1 cellular context compared by ENCODE assay signal in genomic region chr5:150401076-150401375, GRCh38.
TF ChIP-seq lines count a peak whose summit lies in the region.

No MANE protein-coding gene starts in this region.

TF ChIP-seq in GM12878, 131 proteins besides CTCF, POLR2A, EP300 and RAD21 (continued from another document and continues in another):
- TF ChIP-seq IRF5 (IDR thresholded peaks at IDR 0.05; ENCODE audit: borderline replicate concordance): no peak
- TF ChIP-seq ZNF24 (IDR thresholded peaks at IDR 0.05): no peak
- no peak for TF ChIP-seq SP1 (IDR thresholded peaks at IDR 0.05; ENCODE audit: low read depth, low read length)
- no peak for TF ChIP-seq CBFB (IDR thresholded peaks at IDR 0.05; ENCODE audit: low read depth)
- TF ChIP-seq EED (IDR thresholded peaks at IDR 0.05; ENCODE audit: low read depth): no peak
- TF ChIP-seq, protein P1, sequence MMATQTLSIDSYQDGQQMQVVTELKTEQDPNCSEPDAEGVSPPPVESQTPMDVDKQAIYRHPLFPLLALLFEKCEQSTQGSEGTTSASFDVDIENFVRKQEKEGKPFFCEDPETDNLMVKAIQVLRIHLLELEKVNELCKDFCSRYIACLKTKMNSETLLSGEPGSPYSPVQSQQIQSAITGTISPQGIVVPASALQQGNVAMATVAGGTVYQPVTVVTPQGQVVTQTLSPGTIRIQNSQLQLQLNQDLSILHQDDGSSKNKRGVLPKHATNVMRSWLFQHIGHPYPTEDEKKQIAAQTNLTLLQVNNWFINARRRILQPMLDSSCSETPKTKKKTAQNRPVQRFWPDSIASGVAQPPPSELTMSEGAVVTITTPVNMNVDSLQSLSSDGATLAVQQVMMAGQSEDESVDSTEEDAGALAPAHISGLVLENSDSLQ (IDR thresholded peaks at IDR 0.05): no peak
- no peak for TF ChIP-seq PAX8 (IDR thresholded peaks at IDR 0.05)
- TF ChIP-seq KAT2A (conservative IDR thresholded peaks at IDR 0.05; ENCODE audit: control insufficient read depth, low read depth, low read length): no peak
- TF ChIP-seq ZNF592 (IDR thresholded peaks at IDR 0.05): no peak
- TF ChIP-seq, protein P2, sequence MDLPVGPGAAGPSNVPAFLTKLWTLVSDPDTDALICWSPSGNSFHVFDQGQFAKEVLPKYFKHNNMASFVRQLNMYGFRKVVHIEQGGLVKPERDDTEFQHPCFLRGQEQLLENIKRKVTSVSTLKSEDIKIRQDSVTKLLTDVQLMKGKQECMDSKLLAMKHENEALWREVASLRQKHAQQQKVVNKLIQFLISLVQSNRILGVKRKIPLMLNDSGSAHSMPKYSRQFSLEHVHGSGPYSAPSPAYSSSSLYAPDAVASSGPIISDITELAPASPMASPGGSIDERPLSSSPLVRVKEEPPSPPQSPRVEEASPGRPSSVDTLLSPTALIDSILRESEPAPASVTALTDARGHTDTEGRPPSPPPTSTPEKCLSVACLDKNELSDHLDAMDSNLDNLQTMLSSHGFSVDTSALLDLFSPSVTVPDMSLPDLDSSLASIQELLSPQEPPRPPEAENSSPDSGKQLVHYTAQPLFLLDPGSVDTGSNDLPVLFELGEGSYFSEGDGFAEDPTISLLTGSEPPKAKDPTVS (IDR thresholded peaks at IDR 0.05; ENCODE audit: low read depth, low read length): no peak
- no peak for TF ChIP-seq BCL3 (IDR thresholded peaks at IDR 0.05; ENCODE audit: borderline replicate concordance, insufficient read depth, low read depth, low read length, poor library complexity, severe bottlenecking)
- TF ChIP-seq BHLHE40 (IDR thresholded peaks at IDR 0.05; ENCODE audit: borderline replicate concordance in 1 of 2, low read depth in 2 of 2, low read length in 1 of 2): no peak
- no peak for TF ChIP-seq HCFC1 (IDR thresholded peaks at IDR 0.05; ENCODE audit: low read length)
- no peak for TF ChIP-seq SIX5 (IDR thresholded peaks at IDR 0.05; ENCODE audit: low read depth, low read length, severe bottlenecking)
- peak; percentile 5; the same call in 1 of the 2 replicates for TF ChIP-seq PAX5 (IDR thresholded peaks at IDR 0.05; ENCODE audit: borderline replicate concordance, low read depth, low read length)
- no peak for TF ChIP-seq IRF4 (IDR thresholded peaks at IDR 0.05; ENCODE audit: low read depth, low read length)
- TF ChIP-seq SREBF1 (IDR thresholded peaks at IDR 0.05; ENCODE audit: low read length): no peak
- TF ChIP-seq, protein P3, sequence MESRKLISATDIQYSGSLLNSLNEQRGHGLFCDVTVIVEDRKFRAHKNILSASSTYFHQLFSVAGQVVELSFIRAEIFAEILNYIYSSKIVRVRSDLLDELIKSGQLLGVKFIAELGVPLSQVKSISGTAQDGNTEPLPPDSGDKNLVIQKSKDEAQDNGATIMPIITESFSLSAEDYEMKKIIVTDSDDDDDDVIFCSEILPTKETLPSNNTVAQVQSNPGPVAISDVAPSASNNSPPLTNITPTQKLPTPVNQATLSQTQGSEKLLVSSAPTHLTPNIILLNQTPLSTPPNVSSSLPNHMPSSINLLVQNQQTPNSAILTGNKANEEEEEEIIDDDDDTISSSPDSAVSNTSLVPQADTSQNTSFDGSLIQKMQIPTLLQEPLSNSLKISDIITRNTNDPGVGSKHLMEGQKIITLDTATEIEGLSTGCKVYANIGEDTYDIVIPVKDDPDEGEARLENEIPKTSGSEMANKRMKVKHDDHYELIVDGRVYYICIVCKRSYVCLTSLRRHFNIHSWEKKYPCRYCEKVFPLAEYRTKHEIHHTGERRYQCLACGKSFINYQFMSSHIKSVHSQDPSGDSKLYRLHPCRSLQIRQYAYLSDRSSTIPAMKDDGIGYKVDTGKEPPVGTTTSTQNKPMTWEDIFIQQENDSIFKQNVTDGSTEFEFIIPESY (IDR thresholded peaks at IDR 0.05): no peak
- 0 out of 2 replicates have a peak, but pooled peaks have one; percentile 2 for TF ChIP-seq SMARCA5 (IDR thresholded peaks at IDR 0.05)
- peak; percentile 47; the same call in 2 of the 3 replicates for TF ChIP-seq POU2F2 (IDR thresholded peaks at IDR 0.05; ENCODE audit: borderline replicate concordance, low read depth, low read length)
- no peak for TF ChIP-seq WRNIP1 (IDR thresholded peaks at IDR 0.05; ENCODE audit: borderline replicate concordance, low read depth, low read length)
- TF ChIP-seq FOXM1 (IDR thresholded peaks at IDR 0.05; ENCODE audit: low read depth, low read length): no peak
- TF ChIP-seq KDM1A (IDR thresholded peaks at IDR 0.05; ENCODE audit: borderline replicate concordance): no peak
- TF ChIP-seq YBX1 (IDR thresholded peaks at IDR 0.05): no peak
- no peak; the same call in 1 of the 2 replicates for TF ChIP-seq DPF2 (IDR thresholded peaks at IDR 0.05)
- TF ChIP-seq NBN (IDR thresholded peaks at IDR 0.05): no peak
- TF ChIP-seq NR2F1 (conservative IDR thresholded peaks at IDR 0.05): no peak
- peak; percentile 80 for TF ChIP-seq HDAC6 (IDR thresholded peaks at IDR 0.05; ENCODE audit: unreplicated experiment)
- TF ChIP-seq, protein P4, sequence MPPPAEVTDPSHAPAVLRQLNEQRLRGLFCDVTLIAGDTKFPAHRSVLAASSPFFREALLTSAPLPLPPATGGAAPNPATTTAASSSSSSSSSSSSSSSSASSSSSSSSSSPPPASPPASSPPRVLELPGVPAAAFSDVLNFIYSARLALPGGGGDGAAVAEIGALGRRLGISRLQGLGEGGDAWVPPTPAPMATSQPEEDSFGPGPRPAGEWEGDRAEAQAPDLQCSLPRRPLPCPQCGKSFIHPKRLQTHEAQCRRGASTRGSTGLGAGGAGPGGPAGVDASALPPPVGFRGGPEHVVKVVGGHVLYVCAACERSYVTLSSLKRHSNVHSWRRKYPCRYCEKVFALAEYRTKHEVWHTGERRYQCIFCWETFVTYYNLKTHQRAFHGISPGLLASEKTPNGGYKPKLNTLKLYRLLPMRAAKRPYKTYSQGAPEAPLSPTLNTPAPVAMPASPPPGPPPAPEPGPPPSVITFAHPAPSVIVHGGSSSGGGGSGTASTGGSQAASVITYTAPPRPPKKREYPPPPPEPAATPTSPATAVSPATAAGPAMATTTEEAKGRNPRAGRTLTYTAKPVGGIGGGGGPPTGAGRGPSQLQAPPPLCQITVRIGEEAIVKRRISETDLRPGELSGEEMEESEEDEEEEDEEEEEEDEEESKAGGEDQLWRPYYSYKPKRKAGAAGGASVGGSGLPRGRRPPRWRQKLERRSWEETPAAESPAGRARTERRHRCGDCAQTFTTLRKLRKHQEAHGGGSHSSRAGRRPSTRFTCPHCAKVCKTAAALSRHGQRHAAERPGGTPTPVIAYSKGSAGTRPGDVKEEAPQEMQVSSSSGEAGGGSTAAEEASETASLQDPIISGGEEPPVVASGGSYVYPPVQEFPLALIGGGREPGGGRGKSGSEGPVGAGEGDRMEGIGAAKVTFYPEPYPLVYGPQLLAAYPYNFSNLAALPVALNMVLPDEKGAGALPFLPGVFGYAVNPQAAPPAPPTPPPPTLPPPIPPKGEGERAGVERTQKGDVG (CRISPR knock-in tag; IDR thresholded peaks at IDR 0.05): no peak
- no peak for TF ChIP-seq TCF3 (IDR thresholded peaks at IDR 0.05; ENCODE audit: borderline replicate concordance, insufficient read depth, low read depth, low read length)
- TF ChIP-seq TARDBP (IDR thresholded peaks at IDR 0.05; ENCODE audit: borderline replicate concordance): 0 out of 2 replicates have a peak, but pooled peaks have one; percentile 21
- TF ChIP-seq RELB (IDR thresholded peaks at IDR 0.05; ENCODE audit: low read depth): no peak
- no peak for TF ChIP-seq SMC3 (IDR thresholded peaks at IDR 0.05; ENCODE audit: borderline replicate concordance, low read length)
- TF ChIP-seq TCF7 (IDR thresholded peaks at IDR 0.05; ENCODE audit: borderline replicate concordance): no peak
- TF ChIP-seq SPI1 (IDR thresholded peaks at IDR 0.05; ENCODE audit: borderline replicate concordance, insufficient read depth, low read depth, low read length): no peak
- TF ChIP-seq, protein P5, sequence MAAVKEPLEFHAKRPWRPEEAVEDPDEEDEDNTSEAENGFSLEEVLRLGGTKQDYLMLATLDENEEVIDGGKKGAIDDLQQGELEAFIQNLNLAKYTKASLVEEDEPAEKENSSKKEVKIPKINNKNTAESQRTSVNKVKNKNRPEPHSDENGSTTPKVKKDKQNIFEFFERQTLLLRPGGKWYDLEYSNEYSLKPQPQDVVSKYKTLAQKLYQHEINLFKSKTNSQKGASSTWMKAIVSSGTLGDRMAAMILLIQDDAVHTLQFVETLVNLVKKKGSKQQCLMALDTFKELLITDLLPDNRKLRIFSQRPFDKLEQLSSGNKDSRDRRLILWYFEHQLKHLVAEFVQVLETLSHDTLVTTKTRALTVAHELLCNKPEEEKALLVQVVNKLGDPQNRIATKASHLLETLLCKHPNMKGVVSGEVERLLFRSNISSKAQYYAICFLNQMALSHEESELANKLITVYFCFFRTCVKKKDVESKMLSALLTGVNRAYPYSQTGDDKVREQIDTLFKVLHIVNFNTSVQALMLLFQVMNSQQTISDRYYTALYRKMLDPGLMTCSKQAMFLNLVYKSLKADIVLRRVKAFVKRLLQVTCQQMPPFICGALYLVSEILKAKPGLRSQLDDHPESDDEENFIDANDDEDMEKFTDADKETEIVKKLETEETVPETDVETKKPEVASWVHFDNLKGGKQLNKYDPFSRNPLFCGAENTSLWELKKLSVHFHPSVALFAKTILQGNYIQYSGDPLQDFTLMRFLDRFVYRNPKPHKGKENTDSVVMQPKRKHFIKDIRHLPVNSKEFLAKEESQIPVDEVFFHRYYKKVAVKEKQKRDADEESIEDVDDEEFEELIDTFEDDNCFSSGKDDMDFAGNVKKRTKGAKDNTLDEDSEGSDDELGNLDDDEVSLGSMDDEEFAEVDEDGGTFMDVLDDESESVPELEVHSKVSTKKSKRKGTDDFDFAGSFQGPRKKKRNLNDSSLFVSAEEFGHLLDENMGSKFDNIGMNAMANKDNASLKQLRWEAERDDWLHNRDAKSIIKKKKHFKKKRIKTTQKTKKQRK (IDR thresholded peaks at IDR 0.05; ENCODE audit: low read depth, low read length): no peak
- TF ChIP-seq MTA2 (IDR thresholded peaks at IDR 0.05; ENCODE audit: low read depth): no peak
- TF ChIP-seq ZZZ3 (IDR thresholded peaks at IDR 0.05; ENCODE audit: control insufficient read depth, insufficient read length, low read depth): no peak
- no peak for TF ChIP-seq EZH2 (IDR thresholded peaks at IDR 0.05; ENCODE audit: borderline replicate concordance, control insufficient read depth, low read depth, low read length)
- TF ChIP-seq CHD4 (IDR thresholded peaks at IDR 0.05): no peak
- TF ChIP-seq POLR2AphosphoS5 (IDR thresholded peaks at IDR 0.05; ENCODE audit: low read length): peak; percentile 1; the same call in 1 of the 2 replicates
- peak; percentile 22; the same call in 1 of the 2 replicates for TF ChIP-seq TAF1 (IDR thresholded peaks at IDR 0.05; ENCODE audit: borderline replicate concordance, low read depth, low read length)
- no peak for TF ChIP-seq MYC (IDR thresholded peaks at IDR 0.05; ENCODE audit: insufficient read depth, insufficient read length, insufficient replicate concordance, low read length, severe bottlenecking)
- no peak; the same call in 1 of the 2 replicates for TF ChIP-seq ZSCAN29 (IDR thresholded peaks at IDR 0.05)
